In the genomic region with DNA sequence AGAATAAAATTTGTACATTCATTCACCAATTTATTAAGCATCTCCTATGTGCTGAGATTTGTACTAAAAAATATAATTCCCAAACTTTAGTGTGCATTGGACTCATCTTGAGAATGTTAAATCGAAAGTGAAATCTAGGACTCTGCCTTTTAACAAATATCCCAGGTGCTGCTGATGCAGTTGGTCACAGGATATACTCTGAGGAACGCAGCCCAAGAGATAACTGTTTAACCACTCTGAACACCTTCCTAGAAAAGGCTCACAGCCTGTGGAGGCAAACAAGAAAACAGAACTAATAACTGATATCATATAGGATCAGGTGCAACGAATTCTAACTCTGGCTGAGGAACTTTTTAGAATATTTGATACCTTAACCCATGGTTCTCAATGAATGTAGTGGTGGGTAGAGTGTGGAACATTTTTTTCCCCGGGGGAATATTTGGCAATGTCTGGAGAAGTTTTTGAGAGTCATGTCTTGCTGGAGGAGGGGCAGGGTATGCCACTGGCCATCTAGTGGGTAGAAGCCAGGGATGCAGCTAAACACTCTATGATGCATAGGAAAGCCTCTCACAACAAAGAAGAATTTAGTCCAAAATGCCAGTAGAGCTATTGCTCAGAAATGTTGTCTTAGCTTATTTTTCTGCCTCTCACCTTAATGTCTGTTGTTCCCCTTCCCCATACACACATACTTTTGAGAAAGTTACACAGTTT, we compare ENCODE assay signal across 10 cellular contexts.
A peak's percentile ranks its signal among the peaks of the same experiment; 100 is the strongest.
DNase-seq lines count a peak whose midpoint lies in the region; ATAC-seq and TF ChIP-seq lines count a peak whose summit lies in the region.
"Had no signal": no experiment of that assay in that cellular context is flagged by ENCODE, and none has a peak within 500 bp of the region (broad histone marks: within the 10 kb centered on the region; RNA-seq: fewer than 3 reads in every experiment).

No MANE protein-coding gene starts in this region.

- no peak overlapping the region for H3K4me3 ChIP-seq in BE2C (ENCODE audit: low read depth, low read length)

- H3K36me3 ChIP-seq in BE2C: no peaks in the 10 kb centered on the region

- ATAC-seq in HG02870 (IDR thresholded peaks at IDR 0.05; ENCODE audit: unreplicated experiment): no peak
- ATAC-seq in left ventricle myocardium superior: no peak
- ATAC-seq: right cardiac atrium had no signal

- H3K27me3 Mint-ChIP-seq in HFFc6 (ENCODE audit: insufficient read depth): peaks cover 4% of the 10 kb centered on the region; the same call in 1 of the 2 replicates
- no peaks in the 10 kb centered on the region for H3K27me3 Mint-ChIP-seq in T-helper 2 cell treated with Interferon-gamma antibody and Interleukin-4, amounts not matched to agents 5 μg/mL and 100 μg/mL, for 36 hours (ENCODE audit: low read depth)

- peaks cover 8% of the 10 kb centered on the region for H3K9me3 Mint-ChIP-seq in HFFc6
- H3K9me3 Mint-ChIP-seq in T-helper 2 cell treated with Interferon-gamma antibody and Interleukin-4, amounts not matched to agents 5 μg/mL and 100 μg/mL, for 36 hours: no peaks in the 10 kb centered on the region

- H3K27me3 ChIP-seq in BE2C: no peaks in the 10 kb centered on the region

- intact Hi-C loops in left ventricle myocardium superior (cut with micrococcal nuclease): no loop called here

- no peak overlapping the region for H3K4me3 Mint-ChIP-seq in HFFc6
- peak overlapping the region; percentile 38 for H3K4me3 Mint-ChIP-seq in T-helper 2 cell treated with Interferon-gamma antibody and Interleukin-4, amounts not matched to agents 5 μg/mL and 100 μg/mL, for 36 hours

- DNase-seq in BE2C (no peak), HFFc6 (no peak), fibroblast of peridontal ligament (ENCODE audit: extremely low read depth) (peak; percentile 31), SK-N-DZ (ENCODE audit: low spot score) (no peak), left ventricle myocardium superior (no peak)
- DNase-seq in T-helper 2 cell treated with Interferon-gamma antibody and Interleukin-4, amounts not matched to agents 5 μg/mL and 100 μg/mL, for 36 hours (ENCODE audit: low spot score): no peak
- no peak for DNase-seq in stimulated activated CD4-positive, alpha-beta T cell treated with anti-CD3 and anti-CD28 coated beads, Interleukin-1b, Interleukin-23, amount 100 ng/mL, for 48 hours
- DNase-seq: NCI-H446 treated with DMSO at 0.1 percent for 48 hours, right cardiac atrium had no signal

- peaks cover 33% of the 10 kb centered on the region for H3K4me1 Mint-ChIP-seq in HFFc6 (ENCODE audit: low read depth)
- peaks cover 21% of the 10 kb centered on the region for H3K4me1 Mint-ChIP-seq in T-helper 2 cell treated with Interferon-gamma antibody and Interleukin-4, amounts not matched to agents 5 μg/mL and 100 μg/mL, for 36 hours (ENCODE audit: low read depth)

- no peaks in the 10 kb centered on the region for H3K4me1 ChIP-seq in BE2C

- H3K9me3 ChIP-seq in BE2C: no peaks in the 10 kb centered on the region

- H3K36me3 Mint-ChIP-seq in HFFc6 (ENCODE audit: low read depth): peaks cover 27% of the 10 kb centered on the region
- H3K36me3 Mint-ChIP-seq in T-helper 2 cell treated with Interferon-gamma antibody and Interleukin-4, amounts not matched to agents 5 μg/mL and 100 μg/mL, for 36 hours (ENCODE audit: low read depth): peaks cover 6% of the 10 kb centered on the region

- TF ChIP-seq CTCF in BE2C (IDR thresholded peaks at IDR 0.05; ENCODE audit: low read depth, low read length) (peak; percentile 25; the same call in 1 of the 2 replicates), HFFc6 (IDR thresholded peaks at IDR 0.05) (peak; percentile 53)

- peak overlapping the region; percentile 29; the same call in 1 of the 2 replicates for H3K27ac Mint-ChIP-seq in HFFc6
- H3K27ac Mint-ChIP-seq in T-helper 2 cell treated with Interferon-gamma antibody and Interleukin-4, amounts not matched to agents 5 μg/mL and 100 μg/mL, for 36 hours: peak overlapping the region; percentile 36
